Comparison of ENCODE assay signal across 14 cellular contexts in genomic region chr5:156137482-156137881, GRCh38.
DNase-seq lines count a peak whose midpoint lies in the region; ATAC-seq and TF ChIP-seq lines count a peak whose summit lies in the region.
"Had no signal": no experiment of that assay in that cellular context is flagged by ENCODE, and none has a peak within 500 bp of the region (broad histone marks: within the 10 kb centered on the region; RNA-seq: fewer than 3 reads in every experiment).

No MANE protein-coding gene starts in this region.

- no peak overlapping the region for H3K18ac ChIP-seq in trophoblast cell (ENCODE audit: low read length)

- H3K4ac ChIP-seq in trophoblast cell (ENCODE audit: low read depth, low read length) = no peak overlapping the region

- H3K14ac ChIP-seq in trophoblast cell (ENCODE audit: low read length) = no peak overlapping the region

- no peak overlapping the region for H4K12ac ChIP-seq in trophoblast cell (ENCODE audit: low read depth, low read length)

- no peak overlapping the region for H4K8ac ChIP-seq in trophoblast cell (ENCODE audit: low read depth, low read length)

- no peaks in the 10 kb centered on the region for H3K9me3 ChIP-seq in trophoblast cell (ENCODE audit: insufficient read depth, low read depth, low read length)

- no CpG with 5 or more reads among the region's 3 CpGs for WGBS in trophoblast cell (ENCODE audit: extremely low coverage, insufficient coverage, insufficient read length)

- H3K4me1 ChIP-seq in trophoblast cell (ENCODE audit: control insufficient read depth in 1 of 2, insufficient read depth in 2 of 2, low read length in 2 of 2) = no peaks in the 10 kb centered on the region

- no peaks in the 10 kb centered on the region for H3K36me3 ChIP-seq in trophoblast cell (ENCODE audit: control insufficient read depth in 1 of 2, insufficient read depth in 2 of 2, low read length in 2 of 2)

- H3K9ac ChIP-seq in trophoblast cell (ENCODE audit: low read length) = no peak overlapping the region

- in situ Hi-C loops in Caki2 (cut with HindIII; ENCODE audit: low pct_unique_long_range_greater_than_20kb, low sequenced_read_pairs) = no loop called here

- no peaks in the 10 kb centered on the region for H3K79me1 ChIP-seq in trophoblast cell (ENCODE audit: low read length)

- no peak overlapping the region for H3K4me3 ChIP-seq in epithelial cell of esophagus (ENCODE audit: low read length)
- H3K4me3 ChIP-seq in trophoblast cell (ENCODE audit: low read depth, low read length) = no peak overlapping the region

- DNase-seq in Caki2 (ENCODE audit: low read depth) (peak; percentile 5), HT1080 (ENCODE audit: low read depth) (peak; percentile 40), epithelial cell of esophagus (ENCODE audit: low read depth) (peak; percentile 1), trophoblast cell (peak; percentile 30 to 44), HuH-7.5 (ENCODE audit: low spot score) (no peak), Right ventricle myocardium superior (no peak), NCI-H187 treated with DMSO at 0.1 percent for 48 hours (lab: John Stamatoyannopoulos, UW) (no peak)
- DNase-seq: Calu3, DMS79, GDM1, NCI-H1930, NCI-H2171 treated with DMSO at 0.1 percent for 48 hours, NCI-H510A had no signal

- intact Hi-C loops in Right ventricle myocardium superior (cut with DNase I) = no loop called here

- TF ChIP-seq CTCF in epithelial cell of esophagus (IDR thresholded peaks at IDR 0.05; ENCODE audit: insufficient read depth, low read depth, low read length, missing control alignments) = no peak

- no peak overlapping the region for H2BK12ac ChIP-seq in trophoblast cell (ENCODE audit: low read length)

- ATAC-seq in Right ventricle myocardium superior (ENCODE audit: poor library complexity) = no peak
- no peak for ATAC-seq in GM19463 (IDR thresholded peaks at IDR 0.05; ENCODE audit: unreplicated experiment)

- no peaks in the 10 kb centered on the region for H3K27me3 ChIP-seq in trophoblast cell (ENCODE audit: insufficient read depth, low read length)

- H2AK5ac ChIP-seq in trophoblast cell (ENCODE audit: low read length) = no peak overlapping the region

- H2BK5ac ChIP-seq in trophoblast cell (ENCODE audit: low read depth, low read length, poor library complexity) = no peak overlapping the region

- H3K79me2 ChIP-seq in trophoblast cell (ENCODE audit: control insufficient read depth, insufficient read depth, low read length, poor library complexity) = no peaks in the 10 kb centered on the region

- no peak overlapping the region for H3K27ac ChIP-seq in trophoblast cell (ENCODE audit: low read depth, low read length)

- H3K4me2 ChIP-seq in trophoblast cell (ENCODE audit: low read length) = no peak overlapping the region

- no peak overlapping the region for H4K91ac ChIP-seq in trophoblast cell (ENCODE audit: low read depth, low read length)

- no peak overlapping the region for H3K23ac ChIP-seq in trophoblast cell (ENCODE audit: low read length)

- no peak overlapping the region for H2AFZ ChIP-seq in trophoblast cell (ENCODE audit: insufficient read depth, low read length, poor library complexity)

- no peak overlapping the region for H2BK120ac ChIP-seq in trophoblast cell (ENCODE audit: insufficient read depth, low read length, poor library complexity)

Comparison
In these comparisons a context has a peak if more than half of its experiments do, and no peak if none do; other contexts are left out.
1. DNase-seq: peak in Caki2 (single experiment), HT1080 (single experiment), epithelial cell of esophagus (single experiment) and trophoblast cell (2 of 2); none in HuH-7.5 (single experiment), Right ventricle myocardium superior (single experiment) and NCI-H187 treated with DMSO at 0.1 percent for 48 hours (single experiment).